13 cellular contexts compared by ENCODE assay signal in genomic region chr17:75049057-75049456, GRCh38. TPM values are rescaled to one million over a fixed set of nuclear protein-coding genes. Genes with fewer than 3 reads are reported as not detected.
DNase-seq lines count a peak whose midpoint lies in the region; ATAC-seq, FAIRE-seq and TF ChIP-seq lines count a peak whose summit lies in the region.
"Had no signal": no experiment of that assay in that cellular context is flagged by ENCODE, and none has a peak within 500 bp of the region (broad histone marks: within the 10 kb centered on the region; RNA-seq: fewer than 3 reads in every experiment).

No MANE protein-coding gene starts in this region.

- peak overlapping the region; percentile 33 for H3K27ac Mint-ChIP-seq in activated naive CD8-positive, alpha-beta T cell treated with anti-CD3 and anti-CD28 coated beads, Interleukin-2, amount 50 U/mL, for 24 hours
- no peak overlapping the region for H3K27ac Mint-ChIP-seq in activated naive CD8-positive, alpha-beta T cell treated with anti-CD3 and anti-CD28 coated beads for 36 hours
- H3K27ac Mint-ChIP-seq: stimulated activated naive CD8-positive, alpha-beta T cell treated with anti-CD3 and anti-CD28 coated beads, Interleukin-15, Interleukin-2, amounts not matched to agents 100 ng/mL and 50 ng/mL, for 24 hours had no signal

- peaks cover 35% of the 10 kb centered on the region for H3K36me3 ChIP-seq in adipocyte (ENCODE audit: control insufficient read depth, insufficient read depth, low read length, severe bottlenecking)
- peaks cover 10 to 18% of the 10 kb centered on the region in 2 experiments for H3K36me3 ChIP-seq in keratinocyte (ENCODE audit: control insufficient read depth in 2 of 2, extremely low read depth in 1 of 2, insufficient read depth in 2 of 2, low read length in 2 of 2)
- H3K36me3 ChIP-seq in tibial artery: peaks cover 17 to 36% (median 27%) of the 10 kb centered on the region in 3 donors
- peaks cover 12 to 25% of the 10 kb centered on the region in 2 donors for H3K36me3 ChIP-seq in ascending aorta

- H3K9me3 ChIP-seq in adipocyte (ENCODE audit: control insufficient read depth, low read length): no peaks in the 10 kb centered on the region
- H3K9me3 ChIP-seq in keratinocyte (ENCODE audit: control insufficient read depth, low read depth, low read length): no peaks in the 10 kb centered on the region
- H3K9me3 ChIP-seq in tibial artery: no peaks in the 10 kb centered on the region
- H3K9me3 ChIP-seq in ascending aorta: no peaks in the 10 kb centered on the region

- H3K27me3 ChIP-seq in adipocyte (replicated peaks; ENCODE audit: control insufficient read depth, insufficient read depth, low read length): no peaks in the 10 kb centered on the region
- H3K27me3 ChIP-seq in keratinocyte (ENCODE audit: control insufficient read depth, extremely low read depth, insufficient read depth, low read length): no peaks in the 10 kb centered on the region
- H3K27me3 ChIP-seq in tibial artery: no peaks in the 10 kb centered on the region
- H3K27me3 ChIP-seq in ascending aorta: no peaks in the 10 kb centered on the region

- peaks cover 17% of the 10 kb centered on the region for H3K36me3 Mint-ChIP-seq in activated naive CD8-positive, alpha-beta T cell treated with anti-CD3 and anti-CD28 coated beads, Interleukin-2, amount 50 U/mL, for 24 hours (ENCODE audit: low read depth)
- H3K36me3 Mint-ChIP-seq in activated naive CD8-positive, alpha-beta T cell treated with anti-CD3 and anti-CD28 coated beads for 36 hours: peaks cover 17% of the 10 kb centered on the region

- dilution Hi-C loops in keratinocyte (cut with MboI; ENCODE audit: extremely low pct_ligation_motif_present, low sequenced_read_pairs): no loop called here

- H2AFZ ChIP-seq in keratinocyte (ENCODE audit: control insufficient read depth, low read length): no peak overlapping the region

- peak overlapping the region; percentile 92 for H3K9ac ChIP-seq in adipocyte (ENCODE audit: low read length)
- no peak overlapping the region for H3K9ac ChIP-seq in keratinocyte (ENCODE audit: control insufficient read depth, extremely low read depth, insufficient read depth, low read length)

- peaks cover 40% of the 10 kb centered on the region for H3K4me1 Mint-ChIP-seq in activated naive CD8-positive, alpha-beta T cell treated with anti-CD3 and anti-CD28 coated beads, Interleukin-2, amount 50 U/mL, for 24 hours
- H3K4me1 Mint-ChIP-seq in activated naive CD8-positive, alpha-beta T cell treated with anti-CD3 and anti-CD28 coated beads for 36 hours: peaks cover 30% of the 10 kb centered on the region

- peak overlapping the region; percentile 89 for H3K4me3 Mint-ChIP-seq in activated naive CD8-positive, alpha-beta T cell treated with anti-CD3 and anti-CD28 coated beads, Interleukin-2, amount 50 U/mL, for 24 hours
- H3K4me3 Mint-ChIP-seq in activated naive CD8-positive, alpha-beta T cell treated with anti-CD3 and anti-CD28 coated beads for 36 hours: no peak overlapping the region

- TF ChIP-seq CTCF in keratinocyte (optimal IDR thresholded peaks at IDR 0.05 in 1 of 3, IDR thresholded peaks at IDR 0.05 in 1 of 3, conservative IDR thresholded peaks at IDR 0.05 in 1 of 3; ENCODE audit: extremely low read depth in 1 of 3, insufficient read depth in 2 of 3, low read length in 3 of 3): no peak
- TF ChIP-seq CTCF in tibial artery (IDR thresholded peaks at IDR 0.05): no peak
- TF ChIP-seq CTCF in ascending aorta (IDR thresholded peaks at IDR 0.05): no peak

- intact Hi-C loops in tibial artery (cut with DNase I; ENCODE audit: low total_unique reads): no loop called here
- intact Hi-C loops in ascending aorta (cut with DNase I): no loop called here

- H3K4me3 ChIP-seq in adipocyte (ENCODE audit: low read length) (peak overlapping the region; percentile 85), keratinocyte (ENCODE audit: control insufficient read depth in 2 of 3, extremely low read depth in 1 of 3, insufficient read depth in 2 of 3, low read depth in 1 of 3, low read length in 3 of 3) (no peak overlapping the region), tibial artery (no peak overlapping the region), ascending aorta (peak overlapping the region in 1 of 2 donors; percentile 74)

- no peak for ATAC-seq in activated naive CD8-positive, alpha-beta T cell treated with anti-CD3 and anti-CD28 coated beads, Interleukin-2, amount 50 U/mL, for 24 hours
- ATAC-seq in GM18520 (IDR thresholded peaks at IDR 0.05; ENCODE audit: unreplicated experiment): no peak

- no peak overlapping the region for H3K27ac ChIP-seq in keratinocyte (ENCODE audit: control insufficient read depth, insufficient read depth, low read length)
- peak overlapping the region; percentile 97 to 99 for H3K27ac ChIP-seq in tibial artery
- peak overlapping the region in 1 of 2 donors; percentile 90 for H3K27ac ChIP-seq in ascending aorta

- no peak for FAIRE-seq in keratinocyte (lab: Jason Lieb, UNC)
- FAIRE-seq: endometrium had no signal

- H3K9me1 ChIP-seq in keratinocyte (ENCODE audit: control insufficient read depth, extremely low read depth, insufficient read depth, low read length): no peaks in the 10 kb centered on the region

- DNase-seq in activated naive CD8-positive, alpha-beta T cell treated with anti-CD3 and anti-CD28 coated beads, Interleukin-2, amount 50 U/mL, for 24 hours: no peak
- DNase-seq in activated naive CD8-positive, alpha-beta T cell treated with anti-CD3 and anti-CD28 coated beads for 36 hours: no peak
- DNase-seq in adipocyte (ENCODE audit: low read depth): no peak
- DNase-seq in keratinocyte (ENCODE audit: low read depth, low spot score): no peak
- DNase-seq in tibial artery: no peak
- DNase-seq in cortex of kidney (lab: John Stamatoyannopoulos, UW): no peak
- DNase-seq in ascending aorta (ENCODE audit: low spot score in 2 of 2): no peak
- DNase-seq: activated CD4-positive, alpha-beta T cell treated with anti-CD3 and anti-CD28 coated beads, Interleukin-2, amount 50 U/mL, for 4 hours; naive B cell; NCI-H1694 had no signal

- H3K4me2 ChIP-seq in keratinocyte (ENCODE audit: control insufficient read depth, extremely low read depth, insufficient read depth, low read depth, low read length): peak overlapping the region; percentile 87

- peaks cover 18% of the 10 kb centered on the region for H3K79me2 ChIP-seq in keratinocyte (ENCODE audit: control insufficient read depth, insufficient read depth, low read length)

- no peaks in the 10 kb centered on the region for H3K9me3 Mint-ChIP-seq in activated naive CD8-positive, alpha-beta T cell treated with anti-CD3 and anti-CD28 coated beads, Interleukin-2, amount 50 U/mL, for 24 hours
- no peaks in the 10 kb centered on the region for H3K9me3 Mint-ChIP-seq in activated naive CD8-positive, alpha-beta T cell treated with anti-CD3 and anti-CD28 coated beads for 36 hours
- H3K9me3 Mint-ChIP-seq: naive B cell; stimulated activated naive CD8-positive, alpha-beta T cell treated with anti-CD3 and anti-CD28 coated beads, Interleukin-15, Interleukin-2, amounts not matched to agents 100 ng/mL and 50 ng/mL, for 24 hours had no signal

- H4K20me1 ChIP-seq in keratinocyte (ENCODE audit: control insufficient read depth, extremely low read depth, insufficient read depth, low read length): no peaks in the 10 kb centered on the region

- H3K4me1 ChIP-seq in adipocyte (ENCODE audit: control insufficient read depth, insufficient read depth, low read length): peaks cover 22% of the 10 kb centered on the region
- peaks cover 14% of the 10 kb centered on the region for H3K4me1 ChIP-seq in keratinocyte (ENCODE audit: control insufficient read depth, extremely low read depth, insufficient read depth, low read length)
- peaks cover 0 to 32% (median 23%) of the 10 kb centered on the region in 4 donors for H3K4me1 ChIP-seq in tibial artery
- H3K4me1 ChIP-seq in ascending aorta: peaks cover 9 to 13% of the 10 kb centered on the region in 2 donors

- H3K27me3 Mint-ChIP-seq in activated naive CD8-positive, alpha-beta T cell treated with anti-CD3 and anti-CD28 coated beads, Interleukin-2, amount 50 U/mL, for 24 hours: no peaks in the 10 kb centered on the region
- no peaks in the 10 kb centered on the region for H3K27me3 Mint-ChIP-seq in activated naive CD8-positive, alpha-beta T cell treated with anti-CD3 and anti-CD28 coated beads for 36 hours
- H3K27me3 Mint-ChIP-seq: naive B cell; stimulated activated naive CD8-positive, alpha-beta T cell treated with anti-CD3 and anti-CD28 coated beads, Interleukin-15, Interleukin-2, amounts not matched to agents 100 ng/mL and 50 ng/mL, for 24 hours had no signal

RNA-seq across cellular contexts. Expression of gene KCTD2, which starts 2.0 kb away (rescaled TPM):
- total RNA-seq in activated naive CD8-positive, alpha-beta T cell treated with anti-CD3 and anti-CD28 coated beads for 36 hours: 10 to 100 TPM; 14.1 to 14.7 TPM
- 20.7 to 22.8 TPM (median 21.2 TPM) in 3 replicates for polyA plus RNA-seq in keratinocyte
- polyA plus RNA-seq in keratinocyte (2011; ENCODE audit: low read depth): 15.9 TPM
- 18.1 and 21.4 TPM in 2 replicates for polyA plus RNA-seq in keratinocyte (2011; cell fraction: cytosol; rRNA removed)
- 23.4 and 23.9 TPM in 2 replicates for polyA plus RNA-seq in keratinocyte (2011; cell fraction: nucleus; rRNA removed)
- polyA plus RNA-seq in keratinocyte (2012; ENCODE audit: low replicate concordance): 11.6 and 14.1 TPM in 2 replicates
- 14.8 to 18.9 TPM (median 16.1 TPM) in 3 replicates for polyA minus RNA-seq in keratinocyte
- 10.0 TPM for polyA minus RNA-seq in keratinocyte (2011; cell fraction: cytosol; rRNA and poly(A)+ RNA removed)
- 8.2 and 12.1 TPM in 2 replicates for polyA minus RNA-seq in keratinocyte (2011; cell fraction: nucleus; rRNA and poly(A)+ RNA removed)
- 31.4 TPM for total RNA-seq in ascending aorta

RNA-seq across cellular contexts. Expression of gene ATP5PD, which starts 2.3 kb away (rescaled TPM):
- 100 to 1,000 TPM; 185 to 189 TPM for total RNA-seq in activated naive CD8-positive, alpha-beta T cell treated with anti-CD3 and anti-CD28 coated beads for 36 hours
- 240 to 406 TPM (median 276 TPM) in 3 replicates for polyA plus RNA-seq in keratinocyte
- polyA plus RNA-seq in keratinocyte (2011; ENCODE audit: low read depth): 568 TPM
- polyA plus RNA-seq in keratinocyte (2011; cell fraction: cytosol; rRNA removed): 359 and 386 TPM in 2 replicates
- 150 and 186 TPM in 2 replicates for polyA plus RNA-seq in keratinocyte (2011; cell fraction: nucleus; rRNA removed)
- polyA plus RNA-seq in keratinocyte (2012; ENCODE audit: low replicate concordance): 433 and 520 TPM in 2 replicates
- polyA minus RNA-seq in keratinocyte: 94.7 to 314 TPM (median 216 TPM) in 3 replicates
- 120 TPM for polyA minus RNA-seq in keratinocyte (2011; cell fraction: cytosol; rRNA and poly(A)+ RNA removed)
- polyA minus RNA-seq in keratinocyte (2011; cell fraction: nucleus; rRNA and poly(A)+ RNA removed): 37.8 and 44.1 TPM in 2 replicates
- 133 TPM for total RNA-seq in ascending aorta

RNA-seq across cellular contexts. Expression of gene MRPL58, which starts 36.6 kb away (rescaled TPM):
- total RNA-seq in activated naive CD8-positive, alpha-beta T cell treated with anti-CD3 and anti-CD28 coated beads for 36 hours: 10 to 100 TPM; 64.4 to 69.0 TPM
- polyA plus RNA-seq in keratinocyte: 43.3 to 61.1 TPM (median 53.6 TPM) in 3 replicates
- 71.3 TPM for polyA plus RNA-seq in keratinocyte (2011; ENCODE audit: low read depth)
- polyA plus RNA-seq in keratinocyte (2011; cell fraction: cytosol; rRNA removed): 41.1 and 43.1 TPM in 2 replicates
- polyA plus RNA-seq in keratinocyte (2011; cell fraction: nucleus; rRNA removed): 20.9 and 24.8 TPM in 2 replicates
- polyA plus RNA-seq in keratinocyte (2012; ENCODE audit: low replicate concordance): 32.9 and 50.3 TPM in 2 replicates
- polyA minus RNA-seq in keratinocyte: 5.0 to 12.5 TPM (median 9.9 TPM) in 3 replicates
- polyA minus RNA-seq in keratinocyte (2011; cell fraction: cytosol; rRNA and poly(A)+ RNA removed): 20.1 TPM
- polyA minus RNA-seq in keratinocyte (2011; cell fraction: nucleus; rRNA and poly(A)+ RNA removed): 6.4 and 7.1 TPM in 2 replicates
- 14.5 TPM for total RNA-seq in ascending aorta

RNA-seq across cellular contexts. Expression of gene SLC16A5, which starts 38.7 kb away (rescaled TPM):
- total RNA-seq in activated naive CD8-positive, alpha-beta T cell treated with anti-CD3 and anti-CD28 coated beads for 36 hours: 1 to 10 TPM; 2.1 TPM
- polyA plus RNA-seq in keratinocyte: 3.5 to 5.4 TPM (median 4.0 TPM) in 3 replicates
- polyA plus RNA-seq in keratinocyte (2011; ENCODE audit: low read depth): 0.45 TPM
- 2.6 and 5.7 TPM in 2 replicates for polyA plus RNA-seq in keratinocyte (2011; cell fraction: cytosol; rRNA removed)
- polyA plus RNA-seq in keratinocyte (2011; cell fraction: nucleus; rRNA removed): 16.1 and 26.3 TPM in 2 replicates
- polyA plus RNA-seq in keratinocyte (2012; ENCODE audit: low replicate concordance): 3.6 and 4.8 TPM in 2 replicates
- polyA minus RNA-seq in keratinocyte: 4.4 to 7.2 TPM (median 7.0 TPM) in 3 replicates
- 7.5 TPM for polyA minus RNA-seq in keratinocyte (2011; cell fraction: cytosol; rRNA and poly(A)+ RNA removed)
- polyA minus RNA-seq in keratinocyte (2011; cell fraction: nucleus; rRNA and poly(A)+ RNA removed): 9.1 and 9.6 TPM in 2 replicates
- 101 TPM for total RNA-seq in ascending aorta
